ENCODE assay signal across 21 cellular contexts in the genomic region with DNA sequence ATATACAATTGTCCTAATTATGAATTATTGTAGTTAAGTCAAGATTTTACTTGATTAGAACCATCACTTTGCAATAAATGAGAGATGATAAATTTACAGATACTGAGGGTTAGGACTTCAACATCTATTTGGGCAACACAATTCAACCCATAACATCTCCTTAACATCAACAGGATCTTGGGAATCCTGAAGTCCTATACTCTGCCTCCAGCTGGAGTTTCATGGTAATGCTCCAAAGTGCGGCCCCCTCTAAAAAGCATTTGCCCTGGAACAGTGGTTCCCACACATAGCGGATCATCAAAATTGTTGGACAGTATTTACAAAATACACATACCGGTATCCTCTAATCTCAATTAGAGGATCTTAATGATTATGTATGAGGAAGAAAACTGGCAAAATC.
DNase-seq lines count a peak whose midpoint lies in the region; FAIRE-seq and TF ChIP-seq lines count a peak whose summit lies in the region.
"Had no signal": no experiment of that assay in that cellular context is flagged by ENCODE, and none has a peak within 500 bp of the region (broad histone marks: within the 10 kb centered on the region; RNA-seq: fewer than 3 reads in every experiment).

No MANE protein-coding gene starts in this region.

- H3K9me3 ChIP-seq in kidney (ENCODE audit: control insufficient read depth in 1 of 2, low read length in 2 of 2) = no peaks in the 10 kb centered on the region
- H3K9me3 ChIP-seq: BE2C had no signal

- no peak overlapping the region for H3K27ac ChIP-seq in kidney (ENCODE audit: low read depth in 2 of 2, low read length in 2 of 2)

- H3K4me1 ChIP-seq in kidney (ENCODE audit: control insufficient read depth in 1 of 2, insufficient read depth in 1 of 2, low read depth in 1 of 2, low read length in 2 of 2) = no peaks in the 10 kb centered on the region
- H3K4me1 ChIP-seq: BE2C had no signal

- intact Hi-C loops in kidney (cut with DNase I) = no loop called here

- TF ChIP-seq CTCF in brain (conservative IDR thresholded peaks at IDR 0.05) = peak in 1 of 2 experiments; percentile 18
- no peak for TF ChIP-seq CTCF in kidney (IDR thresholded peaks at IDR 0.05; ENCODE audit: borderline replicate concordance, extremely low read depth, insufficient read depth)

- H3K36me3 Mint-ChIP-seq in brain = no peaks in the 10 kb centered on the region
- H3K36me3 Mint-ChIP-seq: CD4-positive, CD25-positive, alpha-beta regulatory T cell; CD8-positive, alpha-beta memory T cell had no signal

- H3K9me3 Mint-ChIP-seq in brain = peaks cover 0 to 3% (median 0%) of the 10 kb centered on the region in 5 experiments

- no peaks in the 10 kb centered on the region for H3K36me3 ChIP-seq in kidney (ENCODE audit: control insufficient read depth in 1 of 2, insufficient read depth in 2 of 2, low read length in 2 of 2)
- H3K36me3 ChIP-seq: BE2C had no signal

- H3K4me3 ChIP-seq in kidney (ENCODE audit: low read length in 2 of 2) = no peak overlapping the region

- H3K27me3 Mint-ChIP-seq in brain = no peaks in the 10 kb centered on the region
- H3K27me3 Mint-ChIP-seq: CD4-positive, CD25-positive, alpha-beta regulatory T cell; CD8-positive, alpha-beta memory T cell had no signal

- peak; percentile 8 for DNase-seq in NCI-H69 (lab: John Stamatoyannopoulos, UW)
- DNase-seq in iPS-NIHi7 (ENCODE audit: extremely low spot score) = peak; percentile 16
- no peak for DNase-seq in SIG-M5 (lab: John Stamatoyannopoulos, UW)
- no peak for DNase-seq in kidney
- no peak for DNase-seq in activated CD4-positive, alpha-beta T cell treated with anti-CD3 and anti-CD28 coated beads, Interleukin-2, amount 50 U/mL, for 4 hours
- DNase-seq in SHP77 (lab: John Stamatoyannopoulos, UW) = no peak
- DNase-seq: ACHN; BE2C; CD4-positive, CD25-positive, alpha-beta regulatory T cell; CD8-positive, alpha-beta memory T cell; COR-L47; HFFc6; IMR-90 had no signal

- no peak overlapping the region for H3K4me3 Mint-ChIP-seq in brain
- H3K4me3 Mint-ChIP-seq: CD4-positive, CD25-positive, alpha-beta regulatory T cell; CD8-positive, alpha-beta memory T cell; HFFc6 had no signal

- peak overlapping the region in 3 of 5 experiments; percentile 51 to 82 (median 56) for H3K27ac Mint-ChIP-seq in brain
- H3K27ac Mint-ChIP-seq: CD4-positive, CD25-positive, alpha-beta regulatory T cell; CD8-positive, alpha-beta memory T cell; HFFc6 had no signal

- FAIRE-seq in kidney (lab: Jason Lieb, UNC) = no peak
- FAIRE-seq: A204.1, D721Med, G401.6, GM12891, GM19239, H54, HTR-8/SVneo had no signal

- H3K9ac ChIP-seq in kidney (ENCODE audit: low read length in 2 of 2) = no peak overlapping the region

- peaks cover 62% of the 10 kb centered on the region for H3K4me1 Mint-ChIP-seq in brain
- H3K4me1 Mint-ChIP-seq: CD4-positive, CD25-positive, alpha-beta regulatory T cell; CD8-positive, alpha-beta memory T cell had no signal

Comparison
In these comparisons a context has a peak if more than half of its experiments do, and no peak if none do; other contexts are left out.
1. DNase-seq: peak in NCI-H69 (single experiment) and iPS-NIHi7 (single experiment); none in SIG-M5 (single experiment), kidney (single experiment), activated CD4-positive, alpha-beta T cell treated with anti-CD3 and anti-CD28 coated beads, Interleukin-2, amount 50 U/mL, for 4 hours (0 of 2) and SHP77 (0 of 2).